Comparison of ENCODE assay signal across 28 cellular contexts in the genomic region with DNA sequence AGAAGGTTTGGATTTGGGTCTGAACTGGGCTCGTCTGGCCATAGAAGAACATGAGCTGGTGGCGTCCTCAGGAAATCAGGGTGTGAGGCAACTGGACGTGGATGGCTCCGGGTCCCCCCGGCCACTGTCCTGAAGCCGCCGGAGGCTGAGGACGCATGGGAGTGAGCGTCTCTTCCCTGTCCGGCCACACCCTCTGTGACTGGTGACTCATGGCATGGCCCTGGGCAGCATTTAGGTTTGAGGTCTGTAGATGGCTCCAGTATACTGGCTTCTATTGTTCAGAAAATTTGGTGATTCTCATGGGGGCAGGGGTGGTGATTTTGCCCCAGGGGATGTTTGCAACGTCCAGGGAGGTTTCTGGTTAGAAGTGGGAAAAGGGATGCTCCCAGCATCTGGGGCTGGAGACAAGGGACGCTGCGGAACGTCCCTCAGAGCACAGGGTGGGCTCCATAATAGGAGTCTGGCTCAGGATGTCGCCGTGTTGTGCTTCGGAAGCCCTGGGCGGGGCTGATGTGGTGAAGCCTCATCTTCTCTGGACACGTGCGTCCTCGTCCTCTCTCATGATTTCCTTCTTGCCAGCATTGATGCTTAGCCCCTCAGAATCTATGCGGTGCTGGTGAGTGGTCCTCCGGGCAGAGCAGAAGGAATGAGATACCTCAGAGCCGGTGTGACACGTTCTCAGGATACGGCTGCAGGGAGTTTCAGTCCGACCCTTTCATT. TPM values are rescaled to one million over a fixed set of nuclear protein-coding genes. Genes with fewer than 3 reads are reported as not detected.
DNase-seq lines count a peak whose midpoint lies in the region; ATAC-seq, FAIRE-seq and TF ChIP-seq lines count a peak whose summit lies in the region.
"Had no signal": no experiment of that assay in that cellular context is flagged by ENCODE, and none has a peak within 500 bp of the region (broad histone marks: within the 10 kb centered on the region; RNA-seq: fewer than 3 reads in every experiment).

No MANE protein-coding gene starts in this region.

- ATAC-seq in pancreas = no peak
- no peak for ATAC-seq in HG03108 (IDR thresholded peaks at IDR 0.05; ENCODE audit: unreplicated experiment)
- ATAC-seq: activated CD8-positive, alpha-beta memory T cell treated with anti-CD3 and anti-CD28 coated beads, Interleukin-2, amount 10 ng/mL, durations not matched to agents 7 days and 5 days; activated naive CD4-positive, alpha-beta T cell treated with anti-CD3 and anti-CD28 coated beads, Interleukin-2, amount 50 U/mL, for 72 hours; effector memory CD8-positive, alpha-beta T cell; gastrocnemius medialis had no signal

- H3K27ac ChIP-seq in cardiac muscle cell = peak overlapping the region; percentile 71
- no peak overlapping the region for H3K27ac ChIP-seq in right atrium auricular region
- peak overlapping the region; percentile 29 for H3K27ac ChIP-seq in RWPE1
- H3K27ac ChIP-seq in thyroid gland = peak overlapping the region in 2 of 3 donors; percentile 16 to 76
- no peak overlapping the region for H3K27ac ChIP-seq in pancreas
- H3K27ac ChIP-seq: colonic mucosa, esophagus squamous epithelium, gastrocnemius medialis, PC-9 had no signal

- POLR2A ChIA-PET in RWPE1 (lab: Yijun Ruan, JAX; ENCODE audit: low non-redundant PET) = no interaction called here

- no peak for TF ChIP-seq POLR2A in thyroid gland (IDR thresholded peaks at IDR 0.05)

- H3K9me3 ChIP-seq in cardiac muscle cell (ENCODE audit: low read depth) = no peaks in the 10 kb centered on the region
- H3K9me3 ChIP-seq in right atrium auricular region = no peaks in the 10 kb centered on the region
- H3K9me3 ChIP-seq in thyroid gland = no peaks in the 10 kb centered on the region
- no peaks in the 10 kb centered on the region for H3K9me3 ChIP-seq in pancreas
- H3K9me3 ChIP-seq: BE2C, colonic mucosa, esophagus squamous epithelium, gastrocnemius medialis had no signal

- TF ChIP-seq CTCF in cardiac muscle cell (IDR thresholded peaks at IDR 0.05; ENCODE audit: low read depth, low read length) (no peak), right atrium auricular region (IDR thresholded peaks at IDR 0.05) (no peak), RWPE1 (conservative IDR thresholded peaks at IDR 0.05; ENCODE audit: low read depth) (no peak), epithelial cell of esophagus (IDR thresholded peaks at IDR 0.05; ENCODE audit: insufficient read depth, low read depth, low read length, missing control alignments) (no peak), thyroid gland (IDR thresholded peaks at IDR 0.05) (no peak), pancreas (IDR thresholded peaks at IDR 0.05) (no peak)

- H3K27me3 ChIP-seq in cardiac muscle cell = no peaks in the 10 kb centered on the region
- no peaks in the 10 kb centered on the region for H3K27me3 ChIP-seq in right atrium auricular region
- no peaks in the 10 kb centered on the region for H3K27me3 ChIP-seq in thyroid gland
- no peaks in the 10 kb centered on the region for H3K27me3 ChIP-seq in pancreas
- H3K27me3 ChIP-seq: BE2C, colonic mucosa, esophagus squamous epithelium, gastrocnemius medialis had no signal

- CTCF ChIA-PET in RWPE1 (lab: Yijun Ruan, JAX) = no interaction called here

- H3K4me1 ChIP-seq in cardiac muscle cell (ENCODE audit: low read depth) (peaks cover 17% of the 10 kb centered on the region), right atrium auricular region (peaks cover 0 to 27% of the 10 kb centered on the region in 2 donors), thyroid gland (peaks cover 0 to 11% of the 10 kb centered on the region in 2 donors), pancreas (peaks cover 0 to 2% (median 0%) of the 10 kb centered on the region in 3 donors)
- H3K4me1 ChIP-seq: BE2C, colonic mucosa had no signal

- H3K4me3 ChIP-seq in cardiac muscle cell = no peak overlapping the region
- no peak overlapping the region for H3K4me3 ChIP-seq in right atrium auricular region
- no peak overlapping the region for H3K4me3 ChIP-seq in epithelial cell of esophagus (ENCODE audit: low read length)
- no peak overlapping the region for H3K4me3 ChIP-seq in thyroid gland (replicated peaks in 1 of 3)
- H3K4me3 ChIP-seq in pancreas = no peak overlapping the region
- H3K4me3 ChIP-seq: colonic mucosa, esophagus squamous epithelium, gastrocnemius medialis, PC-9 had no signal

- intact Hi-C loops in thyroid gland (cut with DNase I) (no loop called here), pancreas (cut with DNase I) (no loop called here)

- peaks cover 58% of the 10 kb centered on the region for H3K36me3 ChIP-seq in cardiac muscle cell
- H3K36me3 ChIP-seq in right atrium auricular region = peaks cover 41% of the 10 kb centered on the region
- peaks cover 5 to 12% of the 10 kb centered on the region in 2 donors for H3K36me3 ChIP-seq in thyroid gland
- peaks cover 0 to 5% (median 0%) of the 10 kb centered on the region in 3 donors for H3K36me3 ChIP-seq in pancreas
- H3K36me3 ChIP-seq: BE2C had no signal

- no peak for DNase-seq in cardiac muscle cell (ENCODE audit: low read depth in 1 of 2, low spot score in 1 of 2)
- DNase-seq in right atrium auricular region (ENCODE audit: low spot score) = no peak
- no peak for DNase-seq in RWPE1 (ENCODE audit: low spot score)
- peak; percentile 48 for DNase-seq in epithelial cell of esophagus (ENCODE audit: low read depth)
- DNase-seq in thyroid gland = no peak
- DNase-seq in pancreas = no peak
- no peak for DNase-seq in NK-92 (lab: John Stamatoyannopoulos, UW; ENCODE audit: unreplicated experiment)
- DNase-seq: activated CD4-positive, CD25-positive, alpha-beta regulatory T cell; activated CD8-positive, alpha-beta memory T cell treated with anti-CD3 and anti-CD28 coated beads, Interleukin-2, amount 10 ng/mL, durations not matched to agents 7 days and 5 days; BE2C; colonic mucosa; DMS153; effector memory CD8-positive, alpha-beta T cell; esophagus squamous epithelium; gastrocnemius medialis; HCEC 1CT; Karpas-422; naive B cell; NCI-H1694 treated with DMSO at 0.1 percent for 48 hours; NCI-H510A; NK-92 treated with Interleukin-12 subunit alpha and Interleukin-12 subunit beta, amount 100 ng/mL, for 24 hours; occipital lobe; SIG-M5; small intestine had no signal

- FAIRE-seq in pancreas (lab: Jason Lieb, UNC) = no peak
- FAIRE-seq: GM19239, small intestine had no signal

- WGBS in thyroid gland, 2 donors = 89 to 92% methylated on average over 26 to 27 of the region's 27 CpGs
- WGBS in pancreas, 2 donors = 74 to 87% methylated on average over 27 of the region's 27 CpGs

RNA-seq across cellular contexts. Expression of gene PITRM1, which starts 49.9 kb away (rescaled TPM):
- total RNA-seq in cardiac muscle cell (54.3 and 59.3 TPM in 2 replicates), right atrium auricular region (10 to 100 TPM; 68.3 to 89.6 TPM), thyroid gland (100 to 1,000 TPM in 2 of 4 donors, 10 to 100 TPM in 2; 68.2 to 107 (median 86.2) TPM), pancreas (10 to 100 TPM; 24.7 to 34.5 (median 30.7) TPM)
- polyA plus RNA-seq in cardiac muscle cell (65.0 and 86.8 TPM in 2 replicates), pancreas (10 to 100 TPM; 49.8 to 73.6 TPM)

RNA-seq across cellular contexts. Expression of gene PFKP, which starts 55.3 kb away (rescaled TPM):
- total RNA-seq in cardiac muscle cell = 639 and 805 TPM in 2 replicates
- polyA plus RNA-seq in cardiac muscle cell = 677 and 781 TPM in 2 replicates
- total RNA-seq in right atrium auricular region = 100 to 1,000 TPM in 1 of 2 donors, 10 to 100 TPM in 1; 55.2 to 119 TPM
- total RNA-seq in thyroid gland = 100 to 1,000 TPM in 2 of 4 donors, 10 to 100 TPM in 2; 56.6 to 154 (median 115) TPM
- total RNA-seq in pancreas = 10 to 100 TPM in 3 of 6 donors, 1 to 10 TPM in 3; 6.8 to 25.0 (median 10.4) TPM
- 10 to 100 TPM; 16.6 to 32.5 TPM for polyA plus RNA-seq in pancreas

Comparison
In these comparisons a context has a peak if more than half of its experiments do, and no peak if none do; other contexts are left out.
1. H3K27ac ChIP-seq: peak in cardiac muscle cell (single experiment), RWPE1 (single experiment) and thyroid gland (2 of 3); none in right atrium auricular region (0 of 2) and pancreas (0 of 4).